Comparison of ENCODE assay signal across 1 cellular context in genomic region chr1:155000725-155001437, GRCh38.
TF ChIP-seq lines count a peak whose summit lies in the region.

No MANE protein-coding gene starts in this region.

TF ChIP-seq in HepG2, 621 proteins besides CTCF, POLR2A, EP300 and RAD21 (continued from another document and continues in another):
- TF ChIP-seq ZBTB25 (CRISPR knock-in tag; IDR thresholded peaks at IDR 0.05) (peak; percentile 81), AFF4 (CRISPR knock-in tag; IDR thresholded peaks at IDR 0.05) (no peak), PLRG1 (conservative IDR thresholded peaks at IDR 0.05) (no peak), TMF1 (CRISPR knock-in tag; IDR thresholded peaks at IDR 0.05; ENCODE audit: low read depth) (peak; percentile 47), ZNF136 (CRISPR knock-in tag; IDR thresholded peaks at IDR 0.05; ENCODE audit: low read depth) (peak; percentile 56; the same call in 1 of the 2 replicates), ELF1 (CRISPR knock-in tag; IDR thresholded peaks at IDR 0.05) (peak; percentile 54), UBTF (CRISPR knock-in tag; IDR thresholded peaks at IDR 0.05) (peak; percentile 72), ZNF251 (CRISPR knock-in tag; IDR thresholded peaks at IDR 0.05) (no peak), FOXK1 (CRISPR knock-in tag; IDR thresholded peaks at IDR 0.05; ENCODE audit: borderline replicate concordance, low read depth) (peak; percentile 44; the same call in 1 of the 2 replicates), FOSL2 (CRISPR knock-in tag; IDR thresholded peaks at IDR 0.05) (peak; percentile 95), MEF2D (CRISPR knock-in tag; IDR thresholded peaks at IDR 0.05) (peak; percentile 45; the same call in 1 of the 2 replicates), CCDC6 (CRISPR knock-in tag; IDR thresholded peaks at IDR 0.05) (no peak; the same call in 1 of the 2 replicates), ETV5 (CRISPR knock-in tag; IDR thresholded peaks at IDR 0.05; ENCODE audit: borderline replicate concordance) (peak; percentile 10), NRL (CRISPR knock-in tag; IDR thresholded peaks at IDR 0.05; ENCODE audit: borderline replicate concordance) (peak; percentile 67; the same call in 1 of the 2 replicates), KDM5B (CRISPR knock-in tag; IDR thresholded peaks at IDR 0.05; ENCODE audit: borderline replicate concordance) (peak; percentile 67; the same call in 1 of the 2 replicates), ZNF232 (CRISPR knock-in tag; IDR thresholded peaks at IDR 0.05; ENCODE audit: borderline replicate concordance) (peak; percentile 12; the same call in 1 of the 2 replicates), RNF2 (conservative IDR thresholded peaks at IDR 0.05; ENCODE audit: low read depth) (peak; percentile 68; the same call in 1 of the 2 replicates), JARID2 (CRISPR knock-in tag; IDR thresholded peaks at IDR 0.05; ENCODE audit: insufficient replicate concordance) (no peak), KLF12 (CRISPR knock-in tag; IDR thresholded peaks at IDR 0.05; ENCODE audit: borderline replicate concordance) (peak; percentile 85; the same call in 1 of the 2 replicates), IRF2 (CRISPR knock-in tag; IDR thresholded peaks at IDR 0.05) (no peak), SNAPC2 (CRISPR knock-in tag; IDR thresholded peaks at IDR 0.05) (0 out of 2 replicates have a peak, but pooled peaks have one; percentile 60), ZNF275 (CRISPR knock-in tag; IDR thresholded peaks at IDR 0.05; ENCODE audit: borderline replicate concordance) (no peak; the same call in 1 of the 2 replicates), FOXP1 (IDR thresholded peaks at IDR 0.05) (no peak), FOXP1 (CRISPR knock-in tag; IDR thresholded peaks at IDR 0.05) (0 out of 2 replicates have a peak, but pooled peaks have one; percentile 43), THYN1 (CRISPR knock-in tag; IDR thresholded peaks at IDR 0.05; ENCODE audit: borderline replicate concordance, low read depth) (no peak; the same call in 1 of the 2 replicates), DRAP1 (CRISPR knock-in tag; IDR thresholded peaks at IDR 0.05) (peak; percentile 58; the same call in 1 of the 2 replicates), SRSF1 (optimal IDR thresholded peaks at IDR 0.05; ENCODE audit: low read depth, low read length) (peak; percentile 88), ZNF761 (CRISPR knock-in tag; conservative IDR thresholded peaks at IDR 0.05) (no peak), SAP130 (CRISPR knock-in tag; IDR thresholded peaks at IDR 0.05; ENCODE audit: low read depth) (peak; percentile 92), ZBTB10 (CRISPR knock-in tag; IDR thresholded peaks at IDR 0.05; ENCODE audit: borderline replicate concordance) (peak; percentile 99), ZNF777 (CRISPR knock-in tag; IDR thresholded peaks at IDR 0.05) (no peak), ZNF780A (CRISPR knock-in tag; IDR thresholded peaks at IDR 0.05) (no peak), GMEB2 (CRISPR knock-in tag; IDR thresholded peaks at IDR 0.05; ENCODE audit: low read depth) (no peak), ZNF350 (CRISPR knock-in tag; IDR thresholded peaks at IDR 0.05; ENCODE audit: borderline replicate concordance, low read depth) (peak; percentile 61; the same call in 1 of the 2 replicates), ARNTL (CRISPR knock-in tag; IDR thresholded peaks at IDR 0.05) (peak; percentile 82), ZBTB20 (CRISPR knock-in tag; IDR thresholded peaks at IDR 0.05; ENCODE audit: borderline replicate concordance, low read depth) (no peak), MXD3 (CRISPR knock-in tag; IDR thresholded peaks at IDR 0.05) (peak; percentile 30; the same call in 1 of the 2 replicates), ZMYM4 (CRISPR knock-in tag; IDR thresholded peaks at IDR 0.05) (peak; percentile 50; the same call in 1 of the 2 replicates), GMEB1 (CRISPR knock-in tag; IDR thresholded peaks at IDR 0.05; ENCODE audit: borderline replicate concordance) (0 out of 2 replicates have a peak, but pooled peaks have one; percentile 57), HMG20A (CRISPR knock-in tag; IDR thresholded peaks at IDR 0.05; ENCODE audit: borderline replicate concordance) (no peak), ARNT2 (CRISPR knock-in tag; IDR thresholded peaks at IDR 0.05; ENCODE audit: low read depth) (0 out of 2 replicates have a peak, but pooled peaks have one; percentile 23), SOX6 (IDR thresholded peaks at IDR 0.05) (no peak), SOX6 (CRISPR knock-in tag; IDR thresholded peaks at IDR 0.05) (peak; percentile 87), ETV6 (CRISPR knock-in tag; conservative IDR thresholded peaks at IDR 0.05) (no peak), PBX3 (CRISPR knock-in tag; IDR thresholded peaks at IDR 0.05; ENCODE audit: borderline replicate concordance) (no peak), PCBP2 (optimal IDR thresholded peaks at IDR 0.05; ENCODE audit: low read depth, low read length, poor library complexity, severe bottlenecking) (peak; percentile 62)
